In the genomic region with DNA sequence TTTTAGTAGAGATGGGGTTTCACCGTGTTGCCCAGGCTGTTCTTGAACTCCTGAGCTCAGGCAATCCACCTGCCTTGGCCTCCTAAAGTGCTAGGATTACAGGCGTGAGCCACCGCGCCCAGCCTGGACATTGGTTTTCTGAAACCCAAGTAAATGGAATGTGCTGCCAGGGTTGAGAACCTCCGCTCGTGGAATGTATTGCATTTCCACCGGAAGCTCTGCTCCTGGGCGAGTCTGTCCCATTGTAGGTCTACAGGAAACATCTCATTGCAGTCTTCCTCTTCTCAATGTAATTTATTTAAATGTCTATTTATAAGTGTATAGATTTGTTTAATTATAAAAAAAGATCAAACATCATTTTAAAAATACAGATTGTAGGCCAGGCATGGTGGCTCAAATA, we compare ENCODE assay signal across 12 cellular contexts. TPM values are rescaled to one million over a fixed set of nuclear protein-coding genes. Genes with fewer than 3 reads are reported as not detected.
DNase-seq lines count a peak whose midpoint lies in the region; ATAC-seq lines count a peak whose summit lies in the region.
"Had no signal": no experiment of that assay in that cellular context is flagged by ENCODE, and none has a peak within 500 bp of the region (broad histone marks: within the 10 kb centered on the region; RNA-seq: fewer than 3 reads in every experiment).

No MANE protein-coding gene starts in this region.

- ATAC-seq in T-helper 17 cell: no peak

- H3K9me3 ChIP-seq in T-helper 17 cell (ENCODE audit: control insufficient read depth, low read length, poor library complexity, severe bottlenecking): no peaks in the 10 kb centered on the region
- H3K9me3 ChIP-seq: HAP-1 had no signal

- no peak overlapping the region for H3K4me3 Mint-ChIP-seq in T-helper 17 cell
- H3K4me3 Mint-ChIP-seq: CD4-positive, alpha-beta memory T cell; GM23338; HFFc6 had no signal

- no peaks in the 10 kb centered on the region for H3K27me3 Mint-ChIP-seq in T-helper 17 cell

- H3K27ac Mint-ChIP-seq in T-helper 17 cell: peak overlapping the region; percentile 65
- H3K27ac Mint-ChIP-seq: HFFc6 had no signal

- no peaks in the 10 kb centered on the region for H3K36me3 Mint-ChIP-seq in T-helper 17 cell (ENCODE audit: low read depth)
- H3K36me3 Mint-ChIP-seq: CD4-positive, alpha-beta memory T cell had no signal

- H3K4me1 Mint-ChIP-seq in T-helper 17 cell: no peaks in the 10 kb centered on the region
- H3K4me1 Mint-ChIP-seq: CD4-positive, alpha-beta memory T cell; GM23338 had no signal

- DNase-seq in T-helper 17 cell (no peak), dermis blood vessel endothelial cell (peak; percentile 72), lung microvascular endothelial cell (ENCODE audit: low read depth in 2 of 2) (peak; percentile 60 to 80), NOMO-1 treated with DMSO at 0.1 percent for 48 hours (lab: John Stamatoyannopoulos, UW; ENCODE audit: unreplicated experiment) (no peak)
- no peak for DNase-seq in activated CD8-positive, alpha-beta memory T cell treated with anti-CD3 and anti-CD28 coated beads, Interleukin-2, amount 50 U/mL, for 48 hours
- DNase-seq in activated naive CD4-positive, alpha-beta T cell (lab: John Stamatoyannopoulos, UW): no peak
- DNase-seq: DMS79 treated with DMSO at 0.1 percent for 48 hours, GF-D8 had no signal

RNA-seq across cellular contexts. Expression of a gene that starts 57.4 kb away (rescaled TPM):
- total RNA-seq in T-helper 17 cell (100 to 1,000 TPM; 122 to 124 TPM), dermis blood vessel endothelial cell (70.1 and 81.4 TPM in 2 replicates), lung microvascular endothelial cell (41.6 and 56.2 TPM in 2 replicates)

Comparison
In these comparisons a context has a peak if more than half of its experiments do, and no peak if none do; other contexts are left out.
1. DNase-seq: peak in dermis blood vessel endothelial cell (single experiment) and lung microvascular endothelial cell (2 of 2); none in T-helper 17 cell (0 of 3), NOMO-1 treated with DMSO at 0.1 percent for 48 hours (single experiment), activated CD8-positive, alpha-beta memory T cell treated with anti-CD3 and anti-CD28 coated beads, Interleukin-2, amount 50 U/mL, for 48 hours (single experiment) and activated naive CD4-positive, alpha-beta T cell (0 of 4).